ENCODE assay signal across 22 cellular contexts in genomic region chr7:127448566-127448965, GRCh38. TPM values are rescaled to one million over a fixed set of nuclear protein-coding genes. Genes with fewer than 3 reads are reported as not detected.
DNase-seq lines count a peak whose midpoint lies in the region; ATAC-seq, FAIRE-seq and TF ChIP-seq lines count a peak whose summit lies in the region.
"Had no signal": no experiment of that assay in that cellular context is flagged by ENCODE, and none has a peak within 500 bp of the region (broad histone marks: within the 10 kb centered on the region; RNA-seq: fewer than 3 reads in every experiment).

No MANE protein-coding gene starts in this region.

- H3K9ac ChIP-seq in HepG2 (ENCODE audit: insufficient read depth, low read depth, low read length) (no peak overlapping the region), IMR-90 (ENCODE audit: low read depth, low read length) (no peak overlapping the region), H1 (replicated peaks in 1 of 4; ENCODE audit: extremely low read depth in 1 of 4, low read depth in 3 of 4, low read length in 3 of 4) (no peak overlapping the region)
- H3K9ac ChIP-seq: BLaER1 treated with 17β-estradiol and CSF1 and Interleukin-3, amounts not matched to agents 10 nM and 100 nM had no signal

- H3K4me2 ChIP-seq in HepG2 (ENCODE audit: low read depth, low read length) (no peak overlapping the region), IMR-90 (ENCODE audit: low read depth, low read length) (no peak overlapping the region), H1 (ENCODE audit: insufficient read depth in 1 of 2, low read depth in 2 of 2, low read length in 2 of 2) (no peak overlapping the region)
- H3K4me2 ChIP-seq: BLaER1 treated with 17β-estradiol and CSF1 and Interleukin-3, amounts not matched to agents 10 nM and 100 nM had no signal

- dilution Hi-C loops in IMR-90 (cut with HindIII; ENCODE audit: low sequenced_read_pairs, unreplicated experiment): no loop called here

- no peak overlapping the region for H2BK5ac ChIP-seq in IMR-90 (ENCODE audit: low read depth, low read length, poor library complexity, severe bottlenecking)
- H2BK5ac ChIP-seq in H1 (ENCODE audit: low read depth, low read length): no peak overlapping the region

- in situ Hi-C loops in HepG2 (cut with HindIII; ENCODE audit: extremely low pct_ligation_motif_present, low pct_unique_long_range_greater_than_20kb): no loop called here
- in situ Hi-C loops in IMR-90 (cut with MboI; ENCODE audit: low sequenced_read_pairs): no loop called here

- TF ChIP-seq RAD21 in HepG2 (CRISPR knock-in tag; IDR thresholded peaks at IDR 0.05) (no peak), IMR-90 (IDR thresholded peaks at IDR 0.05; ENCODE audit: low read length) (no peak), H1 (IDR thresholded peaks at IDR 0.05 in 1 of 2, conservative IDR thresholded peaks at IDR 0.05 in 1 of 2; ENCODE audit: low read depth in 2 of 2, low read length in 2 of 2) (no peak)

- H2AK5ac ChIP-seq in IMR-90 (ENCODE audit: low read depth, low read length): no peak overlapping the region
- no peak overlapping the region for H2AK5ac ChIP-seq in H1 (ENCODE audit: low read depth, low read length)

- BruUV-seq in HepG2 (replicated peaks; lab: Mats Ljungman, UMichigan) (no TSS peak), IMR-90 (replicated peaks; lab: Mats Ljungman, UMichigan) (no TSS peak)

- TF ChIP-seq CTCF in HepG2 (CRISPR knock-in tag; IDR thresholded peaks at IDR 0.05) (no peak), right lobe of liver (IDR thresholded peaks at IDR 0.05) (no peak), IMR-90 (conservative IDR thresholded peaks at IDR 0.05; ENCODE audit: low read depth, low read length) (no peak), H1 (IDR thresholded peaks at IDR 0.05; ENCODE audit: control extremely low read depth in 1 of 3, insufficient read depth in 1 of 3, low read depth in 1 of 3, low read length in 3 of 3) (no peak)

- 0% methylated on average over 3 of the region's 3 CpGs for WGBS in HepG2 (ENCODE audit: low lambda C conversion rate)
- WGBS in right lobe of liver (ENCODE audit: insufficient coverage, low coverage, low lambda C conversion rate, missing lambda C conversion rate): 33% methylated on average over 3 of the region's 3 CpGs
- no CpG with 5 or more reads among the region's 3 CpGs for WGBS in IMR-90 (ENCODE audit: extremely low coverage in 2 of 2, insufficient read length in 1 of 2), 2 experiments
- 65% methylated on average over 3 of the region's 3 CpGs; no CpG with 5 or more reads in 1 of the 2 experiments for WGBS in H1 (ENCODE audit: extremely low coverage in 1 of 2, insufficient coverage in 1 of 2, insufficient read length in 1 of 2, insufficient replicate concordance in 2 of 2, low coverage in 1 of 2, low lambda C conversion rate in 2 of 2, missing lambda C conversion rate in 1 of 2), 2 experiments

- H3K23ac ChIP-seq in IMR-90 (ENCODE audit: low read depth, low read length) (no peak overlapping the region), H1 (ENCODE audit: insufficient read length) (no peak overlapping the region)

- H2BK12ac ChIP-seq in H1 (ENCODE audit: low read depth, low read length): no peak overlapping the region

- no peak overlapping the region for H4K91ac ChIP-seq in IMR-90 (ENCODE audit: insufficient read depth, low read depth, low read length)
- H4K91ac ChIP-seq in H1 (replicated peaks; ENCODE audit: insufficient read length, low read length): no peak overlapping the region

- H3K4me1 ChIP-seq in HepG2 (ENCODE audit: insufficient read depth, low read length) (no peaks in the 10 kb centered on the region), right lobe of liver (no peaks in the 10 kb centered on the region), IMR-90 (ENCODE audit: control insufficient read depth, insufficient read depth, low read length) (no peaks in the 10 kb centered on the region), H1 (replicated peaks in 1 of 4; ENCODE audit: control insufficient read depth in 3 of 4, insufficient read depth in 4 of 4, low read length in 3 of 4) (no peaks in the 10 kb centered on the region)
- H3K4me1 ChIP-seq: BLaER1 treated with 17β-estradiol and CSF1 and Interleukin-3, amounts not matched to agents 10 nM and 100 nM; Caco-2 had no signal

- no peak overlapping the region for H2BK20ac ChIP-seq in IMR-90 (ENCODE audit: low read depth, low read length)
- no peak overlapping the region for H2BK20ac ChIP-seq in H1 (ENCODE audit: low read length)

- peaks cover 19% of the 10 kb centered on the region for H3K9me3 ChIP-seq in HepG2 (ENCODE audit: low read length)
- H3K9me3 ChIP-seq in right lobe of liver: no peaks in the 10 kb centered on the region
- peaks cover 13% of the 10 kb centered on the region; the same call in 1 of the 2 replicates for H3K9me3 ChIP-seq in IMR-90 (ENCODE audit: control insufficient read depth, insufficient read depth, low read length)
- H3K9me3 ChIP-seq in H1 (ENCODE audit: insufficient read depth in 2 of 2, low read depth in 1 of 2, low read length in 1 of 2): peaks cover 11 to 13% of the 10 kb centered on the region in 2 experiments

- H2BK120ac ChIP-seq in IMR-90 (ENCODE audit: low read depth, low read length): no peak overlapping the region
- no peak overlapping the region for H2BK120ac ChIP-seq in H1 (replicated peaks; ENCODE audit: low read depth, low read length)

- H2AFZ ChIP-seq in HepG2 (ENCODE audit: low read length): no peak overlapping the region
- H2AFZ ChIP-seq in IMR-90 (replicated peaks; ENCODE audit: low read length, poor library complexity): no peak overlapping the region
- H2AFZ ChIP-seq in H1 (ENCODE audit: low read length): no peak overlapping the region

- H3K18ac ChIP-seq in IMR-90 (ENCODE audit: low read depth, low read length): no peak overlapping the region
- H3K18ac ChIP-seq in H1 (ENCODE audit: extremely low read depth, low read length): no peak overlapping the region

- H3K56ac ChIP-seq in IMR-90 (ENCODE audit: extremely low read depth, insufficient read depth, low read length): no peak overlapping the region
- no peak overlapping the region for H3K56ac ChIP-seq in H1 (replicated peaks; ENCODE audit: insufficient read length, low read depth, low read length)

- intact Hi-C loops in HepG2 (cut with micrococcal nuclease; ENCODE audit: unreplicated experiment): loop anchor here (5.0 kb wide), 1 partner anchor 101 kb away; no protein-coding TSS in a partner anchor
- intact Hi-C loops in right lobe of liver (cut with DNase I): no loop called here
- intact Hi-C loops in IMR-90 (cut with micrococcal nuclease): loop anchor here (10.0 kb wide), 1 partner anchor 644 kb away; no protein-coding TSS in a partner anchor

- TF ChIP-seq POLR2A in HepG2 (IDR thresholded peaks at IDR 0.05; ENCODE audit: insufficient read depth in 1 of 2, low read depth in 2 of 2, low read length in 2 of 2) (no peak), right lobe of liver (IDR thresholded peaks at IDR 0.05) (no peak), IMR-90 (IDR thresholded peaks at IDR 0.05; ENCODE audit: low read depth, low read length) (no peak), H1 (IDR thresholded peaks at IDR 0.05; ENCODE audit: control extremely low read depth in 1 of 2, low read depth in 2 of 2, low read length in 2 of 2) (no peak)

- no peaks in the 10 kb centered on the region for H3K9me1 ChIP-seq in IMR-90 (ENCODE audit: insufficient read depth, low read length)

- no peak for TF ChIP-seq EP300 in HepG2 (IDR thresholded peaks at IDR 0.05; ENCODE audit: low read depth in 2 of 2, low read length in 2 of 2)
- no peak for TF ChIP-seq EP300 in HepG2 (CRISPR knock-in tag; IDR thresholded peaks at IDR 0.05; ENCODE audit: borderline replicate concordance)
- TF ChIP-seq EP300 in H1 (IDR thresholded peaks at IDR 0.05; ENCODE audit: borderline replicate concordance in 1 of 2, low read depth in 2 of 2, low read length in 2 of 2): no peak

- no peak for FAIRE-seq in HepG2 (lab: Jason Lieb, UNC)
- FAIRE-seq in H1 (lab: Jason Lieb, UNC): no peak
- FAIRE-seq: A204.1, D721Med, GM12878, GM12892, GM18507 had no signal

- H3K4ac ChIP-seq in IMR-90 (ENCODE audit: low read depth, low read length) (no peak overlapping the region), H1 (replicated peaks; ENCODE audit: insufficient read length, low read depth, low read length) (no peak overlapping the region)

- no peak for ATAC-seq in HepG2
- ATAC-seq in right lobe of liver: no peak
- no peak for ATAC-seq in IMR-90 (ENCODE audit: low read depth)
- no peak for ATAC-seq in HG02938 (IDR thresholded peaks at IDR 0.05; ENCODE audit: unreplicated experiment)
- ATAC-seq: CD8-positive, alpha-beta T cell; GM12878 had no signal

- H3K23me2 ChIP-seq in H1 (ENCODE audit: low read depth, low read length): no peaks in the 10 kb centered on the region

- H4K8ac ChIP-seq in IMR-90 (ENCODE audit: low read depth in 2 of 2, low read length in 2 of 2) (no peak overlapping the region), H1 (ENCODE audit: extremely low read depth, insufficient read depth, low read length) (no peak overlapping the region)

- POLR2A ChIA-PET in HepG2 (lab: Yijun Ruan, JAX): no interaction called here
- POLR2A ChIA-PET in IMR-90 (lab: Charles Lee; ENCODE audit: unreplicated experiment): interaction anchor here (0.5 kb wide), 1 partner anchor 17 kb away, joined by 3 read pairs; no protein-coding TSS in a partner anchor
- POLR2A ChIA-PET in H1 (lab: Charles Lee; ENCODE audit: partially characterized antibody): no interaction called here

- H4K20me1 ChIP-seq in HepG2 (ENCODE audit: insufficient read depth, low read length) (no peaks in the 10 kb centered on the region), IMR-90 (ENCODE audit: insufficient read depth, low read length) (no peaks in the 10 kb centered on the region), H1 (replicated peaks in 1 of 2; ENCODE audit: control insufficient read depth in 1 of 2, insufficient read depth in 2 of 2, low read length in 2 of 2) (no peaks in the 10 kb centered on the region)
- H4K20me1 ChIP-seq: BLaER1 treated with 17β-estradiol and CSF1 and Interleukin-3, amounts not matched to agents 10 nM and 100 nM had no signal

- H2BK15ac ChIP-seq in IMR-90 (ENCODE audit: low read depth, low read length) (no peak overlapping the region), H1 (ENCODE audit: low read length) (no peak overlapping the region)

- no peak overlapping the region for H3K14ac ChIP-seq in IMR-90 (replicated peaks; ENCODE audit: low read depth, low read length)
- no peak overlapping the region for H3K14ac ChIP-seq in H1 (ENCODE audit: insufficient read length)

- H3K27ac ChIP-seq in HepG2 (ENCODE audit: extremely low read length, insufficient read depth, low read length): no peak overlapping the region
- no peak overlapping the region for H3K27ac ChIP-seq in right lobe of liver
- no peak overlapping the region for H3K27ac ChIP-seq in IMR-90 (ENCODE audit: insufficient read depth, low read length)
- H3K27ac ChIP-seq in H1 (ENCODE audit: low read depth, low read length): no peak overlapping the region
- H3K27ac ChIP-seq: BLaER1 treated with 17β-estradiol and CSF1 and Interleukin-3, amounts not matched to agents 10 nM and 100 nM; C4-2B had no signal

- H4K5ac ChIP-seq in IMR-90 (ENCODE audit: low read depth, low read length) (no peak overlapping the region), H1 (ENCODE audit: insufficient read length, low read depth, low read length) (no peak overlapping the region)

- H3K27me3 ChIP-seq in HepG2 (ENCODE audit: control insufficient read depth in 1 of 2, insufficient read depth in 2 of 2, low read length in 2 of 2) (no peaks in the 10 kb centered on the region), right lobe of liver (no peaks in the 10 kb centered on the region), IMR-90 (ENCODE audit: control insufficient read depth, insufficient read depth, low read length) (peaks cover 1% of the 10 kb centered on the region; the same call in 1 of the 2 replicates), H1 (replicated peaks in 1 of 4; ENCODE audit: control insufficient read depth in 3 of 4, extremely low read depth in 1 of 4, insufficient read depth in 3 of 4, low read length in 3 of 4) (no peaks in the 10 kb centered on the region)
- H3K27me3 ChIP-seq: BLaER1 treated with 17β-estradiol and CSF1 and Interleukin-3, amounts not matched to agents 10 nM and 100 nM had no signal

- H3K36me3 ChIP-seq in HepG2 (replicated peaks in 1 of 2; ENCODE audit: control insufficient read depth in 1 of 2, insufficient read depth in 2 of 2, low read length in 2 of 2) (no peaks in the 10 kb centered on the region), right lobe of liver (no peaks in the 10 kb centered on the region), IMR-90 (ENCODE audit: control insufficient read depth, insufficient read depth, low read length) (no peaks in the 10 kb centered on the region), H1 (ENCODE audit: control insufficient read depth in 2 of 4, insufficient read depth in 4 of 4, low read length in 3 of 4) (no peaks in the 10 kb centered on the region; a peak in 1 of 8 replicates)

- H2AK9ac ChIP-seq in IMR-90 (replicated peaks; ENCODE audit: low read depth, low read length, poor library complexity): no peak overlapping the region

- H3K79me2 ChIP-seq in HepG2 (ENCODE audit: insufficient read depth, low read length): no peaks in the 10 kb centered on the region
- no peaks in the 10 kb centered on the region for H3K79me2 ChIP-seq in H1 (ENCODE audit: control insufficient read depth in 1 of 2, insufficient read depth in 2 of 2, low read length in 2 of 2)

- CTCF ChIA-PET in HepG2 (lab: Yijun Ruan, JAX; ENCODE audit: low intra/inter-chr PET ratio, low total read pairs) (no interaction called here), IMR-90 (lab: Yijun Ruan, JAX) (no interaction called here), H1 (lab: Charles Lee; ENCODE audit: partially characterized antibody) (interaction anchor here (0.6 to 4.1 kb wide), 8 partner anchors 10 to 483 kb away, joined by 3 to 26 read pairs (median 6); no protein-coding TSS in a partner anchor)

- H3K79me1 ChIP-seq in IMR-90 (ENCODE audit: low read depth in 1 of 2, low read length in 2 of 2): no peaks in the 10 kb centered on the region
- no peaks in the 10 kb centered on the region for H3K79me1 ChIP-seq in H1 (ENCODE audit: low read depth, low read length)

- no peak overlapping the region for H3K4me3 ChIP-seq in HepG2 (replicated peaks in 1 of 3; ENCODE audit: insufficient read depth in 1 of 3, low read depth in 2 of 3, low read length in 3 of 3)
- H3K4me3 ChIP-seq in right lobe of liver: no peak overlapping the region
- H3K4me3 ChIP-seq in IMR-90 (ENCODE audit: insufficient read depth, low read depth, low read length): no peak overlapping the region
- no peak overlapping the region for H3K4me3 ChIP-seq in H1 (ENCODE audit: extremely low read depth in 1 of 4, insufficient read depth in 2 of 4, low read depth in 3 of 4, low read length in 4 of 4)
- H3K4me3 ChIP-seq: BLaER1 treated with 17β-estradiol and CSF1 and Interleukin-3, amounts not matched to agents 10 nM and 100 nM; GM12878 had no signal

- DNase-seq in HepG2 (ENCODE audit: low spot score): no peak
- DNase-seq in right lobe of liver: no peak
- DNase-seq in IMR-90: no peak
- no peak for DNase-seq in H1 (ENCODE audit: low read depth in 1 of 2, low spot score in 2 of 2)
- no peak for DNase-seq in cerebellar nuclear complex (lab: John Stamatoyannopoulos, UW)
- DNase-seq: 8988T; AML-193; Caco-2; Calu3; CD4-positive, alpha-beta T cell; CD8-positive, alpha-beta T cell; DND-41; EL; GDM1 had no signal

RNA-seq across cellular contexts. Expression of gene ZNF800, which starts 56.1 kb away (rescaled TPM):
- total RNA-seq in HepG2 (2016; rRNA removed; fragmentation: Illumina TruSeq; extraction: Trizol): 12.7 and 13.7 TPM in 2 replicates
- total RNA-seq in HepG2 (2016; cell fraction: cytosol; rRNA removed; fragmentation: Illumina TruSeq; extraction: Trizol; ENCODE audit: low read depth): 3.6 and 6.0 TPM in 2 replicates
- total RNA-seq in HepG2 (2016; cell fraction: insoluble cytoplasmic fraction; rRNA removed; fragmentation: Illumina TruSeq; extraction: Trizol): 12.3 and 16.2 TPM in 2 replicates
- total RNA-seq in HepG2 (2016; cell fraction: membrane; rRNA removed; fragmentation: Illumina TruSeq; extraction: Trizol): 8.6 and 10.9 TPM in 2 replicates
- 19.8 and 22.2 TPM in 2 replicates for total RNA-seq in HepG2 (2016; cell fraction: nucleus; rRNA removed; fragmentation: Illumina TruSeq; extraction: Trizol)
- polyA plus RNA-seq in HepG2 (2011; rRNA removed): 5.3 and 7.1 TPM in 2 replicates
- 2.1 and 4.5 TPM in 2 replicates for polyA plus RNA-seq in HepG2 (2011; cell fraction: cytosol; rRNA removed)
- polyA plus RNA-seq in HepG2 (2011; cell fraction: nucleus; rRNA removed): 11.8 and 13.5 TPM in 2 replicates
- 5.5 and 7.3 TPM in 2 replicates for polyA plus RNA-seq in HepG2 (2012)
- 0.34 and 0.62 TPM in 2 replicates for polyA plus RNA-seq in HepG2 (2016; cell fraction: cytosol; fragmentation: Illumina TruSeq; extraction: Trizol; ENCODE audit: low read depth)
- 8.3 and 8.5 TPM in 2 replicates for polyA plus RNA-seq in HepG2 (2016; cell fraction: insoluble cytoplasmic fraction; fragmentation: Illumina TruSeq; extraction: Trizol; ENCODE audit: low read depth)
- 1.1 and 1.2 TPM in 2 replicates for polyA plus RNA-seq in HepG2 (2016; cell fraction: membrane; fragmentation: Illumina TruSeq; extraction: Trizol; ENCODE audit: low read depth)
- polyA plus RNA-seq in HepG2 (2016; cell fraction: nucleus; fragmentation: Illumina TruSeq; extraction: Trizol; ENCODE audit: insufficient read depth, low read depth): 21.9 and 22.5 TPM in 2 replicates
- polyA minus RNA-seq in HepG2 (2011; rRNA and poly(A)+ RNA removed; ENCODE audit: low replicate concordance): 5.9 and 15.6 TPM in 2 replicates
- polyA minus RNA-seq in HepG2 (2011; cell fraction: cytosol; rRNA and poly(A)+ RNA removed): 10.8 and 14.6 TPM in 2 replicates
- polyA minus RNA-seq in HepG2 (2011; cell fraction: nucleus; rRNA and poly(A)+ RNA removed): 62.7 and 74.1 TPM in 2 replicates
- total RNA-seq in right lobe of liver: 10 to 100 TPM; 12.5 to 32.3 (median 15.3) TPM
- 13.1 and 20.0 TPM in 2 replicates for total RNA-seq in IMR-90 (2012; rRNA removed)
- 6.9 TPM in 2 replicates for polyA plus RNA-seq in IMR-90 (2012; rRNA removed)
- polyA plus RNA-seq in IMR-90 (2012; cell fraction: cytosol; rRNA removed): 3.5 and 4.1 TPM in 2 replicates
- 18.9 and 19.0 TPM in 2 replicates for polyA plus RNA-seq in IMR-90 (2012; cell fraction: nucleus; rRNA removed; ENCODE audit: low replicate concordance)
- 5.5 and 6.5 TPM in 2 replicates for total RNA-seq in H1 (2021; fragmentation: NEBNext Ultra II Directional; extraction: Animal tissue kit (Norgen Biotek cat#: 25700))
- 1.0 and 1.4 TPM in 2 replicates for polyA plus RNA-seq in H1 (2011; rRNA removed)
- polyA plus RNA-seq in H1 (2011; cell fraction: cytosol; rRNA removed): 0.90 TPM
- 1.7 TPM for polyA plus RNA-seq in H1 (2011; cell fraction: nucleus; rRNA removed)
- 0.97 to 2.6 TPM (median 1.7 TPM) in 4 replicates for polyA plus RNA-seq in H1 (2012, experiment 1 of 2)
- 0.13 TPM for polyA plus RNA-seq in H1 (2012, experiment 2 of 2)
- 7.3 TPM for polyA plus RNA-seq in H1 (2013, experiment 1 of 2)
- polyA plus RNA-seq in H1 (2013, experiment 2 of 2): 6.3 TPM
- 2.2 and 5.4 TPM in 2 replicates for polyA minus RNA-seq in H1 (2011; rRNA and poly(A)+ RNA removed)
- polyA minus RNA-seq in H1 (2011; cell fraction: cytosol; rRNA and poly(A)+ RNA removed): 2.8 TPM
- 14.9 TPM for polyA minus RNA-seq in H1 (2011; cell fraction: nucleus; rRNA and poly(A)+ RNA removed)

Comparison
In these comparisons a context has a peak if more than half of its experiments do, and no peak if none do; other contexts are left out.
1. intact Hi-C loops: an anchor here in HepG2 (5.0 kb wide) and IMR-90 (10.0 kb wide); none called in right lobe of liver.
2. Of the 41 proteins assayed by ChIP-seq in both HepG2 and H1: peak only in HepG2: none; only in H1: none; in both: MAFK; in neither: 40.